24 cellular contexts compared by ENCODE assay signal in the genomic region with DNA sequence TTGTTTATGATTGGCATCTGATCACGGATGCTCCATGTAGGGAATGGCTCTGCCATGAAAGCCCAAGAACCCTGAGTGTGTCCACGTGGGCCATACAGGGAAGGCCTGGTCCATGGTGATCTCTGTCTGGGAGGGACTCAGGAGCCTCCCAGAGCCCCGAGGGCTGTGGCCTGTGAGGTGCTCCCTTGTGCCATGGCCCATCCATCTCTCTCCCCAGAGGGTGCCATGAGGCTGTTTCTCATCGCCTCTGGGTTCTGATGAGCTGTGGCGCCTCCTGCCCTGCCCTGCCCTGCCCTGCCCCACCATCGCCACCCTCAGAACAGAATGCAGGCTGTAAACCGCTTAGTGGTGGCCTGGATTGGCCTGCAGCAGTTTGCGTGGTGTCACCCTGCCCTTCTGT.
"Had no signal": no experiment of that assay in that cellular context is flagged by ENCODE, and none has a peak within 500 bp of the region (broad histone marks: within the 10 kb centered on the region; RNA-seq: fewer than 3 reads in every experiment).

No MANE protein-coding gene starts in this region.

- H3K27me3 Mint-ChIP-seq: activated naive CD4-positive, alpha-beta T cell treated with anti-CD3 and anti-CD28 coated beads, Interleukin-2, amount 10 ng/mL, durations not matched to agents 7 days and 5 days; activated T-cell treated with anti-CD3 and anti-CD28 coated beads, Interleukin-2, amount 50 U/mL, for 24 hours; naive thymus-derived CD4-positive, alpha-beta T cell; stimulated activated naive CD8-positive, alpha-beta T cell treated with anti-CD3 and anti-CD28 coated beads, Interleukin-15, amount 100 ng/mL, for 72 hours had no signal

- H3K4me3 Mint-ChIP-seq: activated naive CD4-positive, alpha-beta T cell treated with anti-CD3 and anti-CD28 coated beads, Interleukin-2, amount 10 ng/mL, durations not matched to agents 7 days and 5 days; activated naive CD8-positive, alpha-beta T cell treated with anti-CD3 and anti-CD28 coated beads, Interleukin-2, amount 10 ng/mL, durations not matched to agents 7 days and 5 days; activated T-cell treated with anti-CD3 and anti-CD28 coated beads, Interleukin-2, amount 50 U/mL, for 24 hours; endodermal cell; mesothelial cell of epicardium; naive thymus-derived CD4-positive, alpha-beta T cell; stimulated activated effector memory CD8-positive, alpha-beta T cell treated with anti-CD3 and anti-CD28 coated beads, Interleukin-12 subunit alpha, Interleukin-12 subunit beta, amount 100 ng/mL, for 72 hours; stimulated activated naive CD8-positive, alpha-beta T cell treated with anti-CD3 and anti-CD28 coated beads, Interleukin-15, amount 100 ng/mL, for 72 hours; T-helper 2 cell treated with Interferon-gamma antibody and Interleukin-4, amounts not matched to agents 5 μg/mL and 100 μg/mL, for 36 hours had no signal

- H3K27me3 ChIP-seq: ascending aorta, brain microvascular endothelial cell, esophagus muscularis mucosa, neural progenitor cell, right lobe of liver, upper lobe of left lung, vagina had no signal

- ATAC-seq: foreskin keratinocyte; naive thymus-derived CD4-positive, alpha-beta T cell; right lobe of liver; stimulated activated effector memory CD8-positive, alpha-beta T cell treated with anti-CD3 and anti-CD28 coated beads, Interleukin-12 subunit alpha, Interleukin-12 subunit beta, amount 100 ng/mL, for 72 hours; stimulated activated naive CD8-positive, alpha-beta T cell treated with anti-CD3 and anti-CD28 coated beads, Interleukin-15, amount 100 ng/mL, for 72 hours had no signal

- DNase-seq: activated CD4-positive, alpha-beta T cell treated with anti-CD3 and anti-CD28 coated beads for 4 hours; activated CD4-positive, alpha-beta T cell treated with anti-CD3 and anti-CD28 coated beads, Interleukin-2, amount 50 U/mL, for 48 hours; activated CD8-positive, alpha-beta memory T cell treated with anti-CD3 and anti-CD28 coated beads for 24 hours; activated gamma-delta T cell; activated naive CD4-positive, alpha-beta T cell treated with anti-CD3 and anti-CD28 coated beads, Interleukin-2, amount 10 ng/mL, durations not matched to agents 7 days and 5 days; activated naive CD8-positive, alpha-beta T cell treated with anti-CD3 and anti-CD28 coated beads, Interleukin-2, amount 10 ng/mL, durations not matched to agents 7 days and 5 days; activated T-cell treated with anti-CD3 and anti-CD28 coated beads, Interleukin-2, amount 50 U/mL, for 24 hours; brain microvascular endothelial cell; endodermal cell; foreskin keratinocyte; naive thymus-derived CD4-positive, alpha-beta T cell; right lobe of liver; stimulated activated CD4-positive, alpha-beta T cell treated with anti-CD3 and anti-CD28 coated beads, Interleukin-4, amount 100 ng/mL, for 24 hours; stimulated activated naive CD8-positive, alpha-beta T cell treated with anti-CD3 and anti-CD28 coated beads, Interleukin-15, amount 100 ng/mL, for 72 hours; substantia nigra; T-helper 1 cell; upper lobe of left lung had no signal

- H3K36me3 ChIP-seq: ascending aorta, brain microvascular endothelial cell, neural progenitor cell, right lobe of liver, vagina had no signal

- H3K27ac ChIP-seq: ascending aorta, brain microvascular endothelial cell, esophagus muscularis mucosa, foreskin keratinocyte, neural progenitor cell, right lobe of liver, upper lobe of left lung, vagina had no signal

- H3K27ac Mint-ChIP-seq: activated naive CD4-positive, alpha-beta T cell treated with anti-CD3 and anti-CD28 coated beads, Interleukin-2, amount 10 ng/mL, durations not matched to agents 7 days and 5 days; activated naive CD8-positive, alpha-beta T cell treated with anti-CD3 and anti-CD28 coated beads, Interleukin-2, amount 10 ng/mL, durations not matched to agents 7 days and 5 days; activated T-cell treated with anti-CD3 and anti-CD28 coated beads, Interleukin-2, amount 50 U/mL, for 24 hours; endodermal cell; mesothelial cell of epicardium; naive thymus-derived CD4-positive, alpha-beta T cell; neural progenitor cell; stimulated activated effector memory CD8-positive, alpha-beta T cell treated with anti-CD3 and anti-CD28 coated beads, Interleukin-12 subunit alpha, Interleukin-12 subunit beta, amount 100 ng/mL, for 72 hours; stimulated activated naive CD8-positive, alpha-beta T cell treated with anti-CD3 and anti-CD28 coated beads, Interleukin-15, amount 100 ng/mL, for 72 hours; T-helper 2 cell treated with Interferon-gamma antibody and Interleukin-4, amounts not matched to agents 5 μg/mL and 100 μg/mL, for 36 hours had no signal

- H3K4me1 ChIP-seq: ascending aorta, foreskin keratinocyte, vagina had no signal

- H3K4me1 Mint-ChIP-seq: endodermal cell had no signal

- H3K36me3 Mint-ChIP-seq: mesothelial cell of epicardium had no signal

- H3K9me3 Mint-ChIP-seq: activated naive CD4-positive, alpha-beta T cell treated with anti-CD3 and anti-CD28 coated beads, Interleukin-2, amount 10 ng/mL, durations not matched to agents 7 days and 5 days; activated T-cell treated with anti-CD3 and anti-CD28 coated beads, Interleukin-2, amount 50 U/mL, for 24 hours; mesothelial cell of epicardium; naive thymus-derived CD4-positive, alpha-beta T cell; neural progenitor cell; stimulated activated effector memory CD8-positive, alpha-beta T cell treated with anti-CD3 and anti-CD28 coated beads, Interleukin-12 subunit alpha, Interleukin-12 subunit beta, amount 100 ng/mL, for 72 hours; stimulated activated naive CD8-positive, alpha-beta T cell treated with anti-CD3 and anti-CD28 coated beads, Interleukin-15, amount 100 ng/mL, for 72 hours; T-helper 2 cell treated with Interferon-gamma antibody and Interleukin-4, amounts not matched to agents 5 μg/mL and 100 μg/mL, for 36 hours had no signal

- H3K9me3 ChIP-seq: ascending aorta, esophagus muscularis mucosa, right lobe of liver, upper lobe of left lung, vagina had no signal

- H3K4me3 ChIP-seq: ascending aorta, esophagus muscularis mucosa, neural progenitor cell, right lobe of liver, upper lobe of left lung, vagina had no signal
